Comparison of ENCODE assay signal across 1 cellular context in genomic region chr9:37371565-37372464, GRCh38.
TF ChIP-seq lines count a peak whose summit lies in the region.

No MANE protein-coding gene starts in this region.

TF ChIP-seq in K562, 482 proteins besides CTCF, POLR2A, EP300 and RAD21 (continued from another document):
- 0 out of 2 replicates have a peak, but pooled peaks have one; percentile 23 for TF ChIP-seq MGA (IDR thresholded peaks at IDR 0.05)
- no peak for TF ChIP-seq SRSF7 (optimal IDR thresholded peaks at IDR 0.05; ENCODE audit: low read depth, low read length)
- TF ChIP-seq ZBTB7A (IDR thresholded peaks at IDR 0.05; ENCODE audit: borderline replicate concordance, control insufficient read depth, low read depth, low read length) = peak; percentile 32; the same call in 1 of the 2 replicates
- TF ChIP-seq TEAD1 (CRISPR knock-in tag; IDR thresholded peaks at IDR 0.05) = peak in 1 of 2 experiments; percentile 49; a peak in 1 of 4 replicates
- TF ChIP-seq L3MBTL2 (IDR thresholded peaks at IDR 0.05) = peak; percentile 45
- 0 out of 2 replicates have a peak, but pooled peaks have one; percentile 19 for TF ChIP-seq MAX (CRISPR knock-in tag; IDR thresholded peaks at IDR 0.05)
- no peak for TF ChIP-seq MECOM (CRISPR knock-in tag; IDR thresholded peaks at IDR 0.05)
TF ChIP-seq in K562: peak in this region for 5.
